ENCODE assay signal across 17 cellular contexts in the genomic region with DNA sequence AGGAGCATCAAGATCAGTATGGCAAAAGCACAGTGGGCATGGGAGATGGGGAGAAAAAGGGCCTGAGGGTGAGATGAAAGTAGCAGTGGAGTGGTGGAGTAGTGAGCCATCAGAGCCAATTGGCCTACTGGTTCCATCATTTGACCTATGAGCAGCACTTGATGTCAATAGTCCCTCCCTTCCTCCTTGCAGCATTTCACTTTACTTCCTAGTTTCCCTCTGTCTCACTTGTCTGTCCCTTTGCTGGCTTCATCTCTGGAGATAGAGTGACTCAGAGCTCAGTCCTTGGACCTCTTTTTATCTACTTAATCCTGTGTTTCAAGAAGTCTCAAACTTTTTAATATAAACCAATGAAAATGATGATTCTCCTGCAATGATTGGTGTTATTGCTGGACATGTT. TPM values are rescaled to one million over a fixed set of nuclear protein-coding genes. Genes with fewer than 3 reads are reported as not detected.
DNase-seq lines count a peak whose midpoint lies in the region; ATAC-seq and TF ChIP-seq lines count a peak whose summit lies in the region.
"Had no signal": no experiment of that assay in that cellular context is flagged by ENCODE, and none has a peak within 500 bp of the region (broad histone marks: within the 10 kb centered on the region; RNA-seq: fewer than 3 reads in every experiment).

No MANE protein-coding gene starts in this region.

- TF ChIP-seq CTCF in WTC11 (IDR thresholded peaks at IDR 0.05), result no peak
- TF ChIP-seq CTCF in osteocyte (IDR thresholded peaks at IDR 0.05), result no peak

- no peaks in the 10 kb centered on the region; the same call in 1 of the 2 replicates for H3K27me3 Mint-ChIP-seq in WTC11 (ENCODE audit: low read depth)
- peaks cover 10% of the 10 kb centered on the region for H3K27me3 Mint-ChIP-seq in osteocyte (ENCODE audit: unreplicated experiment)
- H3K27me3 Mint-ChIP-seq: memory B cell had no signal

- H3K4me1 Mint-ChIP-seq in WTC11, result 0 out of 2 replicates have a peak, but pooled peaks cover 5% of the 10 kb centered on the region
- H3K4me1 Mint-ChIP-seq in osteocyte (ENCODE audit: unreplicated experiment), result peaks cover 23% of the 10 kb centered on the region

- POLR2A ChIA-PET in WTC11 (lab: Charles Lee), result no interaction called here

- CTCF ChIA-PET in WTC11 (lab: Charles Lee), result no interaction called here

- H3K27ac Mint-ChIP-seq in WTC11 (no peak overlapping the region), osteocyte (ENCODE audit: unreplicated experiment) (peak overlapping the region; percentile 85)
- H3K27ac Mint-ChIP-seq: activated naive CD4-positive, alpha-beta T cell treated with anti-CD3 and anti-CD28 coated beads, Interleukin-2, amount 10 ng/mL, durations not matched to agents 7 days and 5 days; endodermal cell had no signal

- H3K36me3 Mint-ChIP-seq in WTC11, result no peaks in the 10 kb centered on the region
- H3K36me3 Mint-ChIP-seq in osteocyte (ENCODE audit: unreplicated experiment), result no peaks in the 10 kb centered on the region
- H3K36me3 Mint-ChIP-seq: activated naive CD4-positive, alpha-beta T cell treated with anti-CD3 and anti-CD28 coated beads, Interleukin-2, amount 10 ng/mL, durations not matched to agents 7 days and 5 days; brain had no signal

- DNase-seq in GF-D8 (lab: John Stamatoyannopoulos, UW) (peak; percentile 44), Kasumi-1 (lab: John Stamatoyannopoulos, UW) (peak; percentile 35 to 45), WTC11 (ENCODE audit: low spot score) (no peak), osteocyte (ENCODE audit: extremely low spot score, unreplicated experiment) (no peak), pons (ENCODE audit: low spot score) (no peak), NCI-H1930 (lab: John Stamatoyannopoulos, UW) (no peak)
- DNase-seq: activated naive CD4-positive, alpha-beta T cell treated with anti-CD3 and anti-CD28 coated beads, Interleukin-2, amount 10 ng/mL, durations not matched to agents 7 days and 5 days; BE2C; DMS 273 treated with DMSO at 0.1 percent for 48 hours; endodermal cell; gastrocnemius medialis; MM.1S; NCI-H2171; stimulated activated naive CD8-positive, alpha-beta T cell treated with anti-CD3 and anti-CD28 coated beads, Interleukin-15, Interleukin-2, amounts not matched to agents 100 U/mL and 50 U/mL, for 24 hours had no signal

- 0 out of 2 replicates have a peak, but pooled peaks have one; percentile 34 for ATAC-seq in WTC11
- ATAC-seq in HG03565 (IDR thresholded peaks at IDR 0.05; ENCODE audit: unreplicated experiment), result no peak
- ATAC-seq: gastrocnemius medialis; stimulated activated naive CD8-positive, alpha-beta T cell treated with anti-CD3 and anti-CD28 coated beads, Interleukin-15, Interleukin-2, amounts not matched to agents 100 U/mL and 50 U/mL, for 24 hours had no signal

- no peaks in the 10 kb centered on the region for H3K9me3 Mint-ChIP-seq in WTC11
- H3K9me3 Mint-ChIP-seq in osteocyte (ENCODE audit: unreplicated experiment), result no peaks in the 10 kb centered on the region
- H3K9me3 Mint-ChIP-seq: activated naive CD4-positive, alpha-beta T cell treated with anti-CD3 and anti-CD28 coated beads, Interleukin-2, amount 10 ng/mL, durations not matched to agents 7 days and 5 days; endodermal cell had no signal

- H3K4me3 Mint-ChIP-seq in WTC11 (no peak overlapping the region), osteocyte (ENCODE audit: unreplicated experiment) (no peak overlapping the region)
- H3K4me3 Mint-ChIP-seq: activated naive CD4-positive, alpha-beta T cell treated with anti-CD3 and anti-CD28 coated beads, Interleukin-2, amount 10 ng/mL, durations not matched to agents 7 days and 5 days; brain; endodermal cell; memory B cell had no signal

TF ChIP-seq in WTC11, 78 proteins besides CTCF, POLR2A, EP300 and RAD21:
- TF ChIP-seq, protein P1, sequence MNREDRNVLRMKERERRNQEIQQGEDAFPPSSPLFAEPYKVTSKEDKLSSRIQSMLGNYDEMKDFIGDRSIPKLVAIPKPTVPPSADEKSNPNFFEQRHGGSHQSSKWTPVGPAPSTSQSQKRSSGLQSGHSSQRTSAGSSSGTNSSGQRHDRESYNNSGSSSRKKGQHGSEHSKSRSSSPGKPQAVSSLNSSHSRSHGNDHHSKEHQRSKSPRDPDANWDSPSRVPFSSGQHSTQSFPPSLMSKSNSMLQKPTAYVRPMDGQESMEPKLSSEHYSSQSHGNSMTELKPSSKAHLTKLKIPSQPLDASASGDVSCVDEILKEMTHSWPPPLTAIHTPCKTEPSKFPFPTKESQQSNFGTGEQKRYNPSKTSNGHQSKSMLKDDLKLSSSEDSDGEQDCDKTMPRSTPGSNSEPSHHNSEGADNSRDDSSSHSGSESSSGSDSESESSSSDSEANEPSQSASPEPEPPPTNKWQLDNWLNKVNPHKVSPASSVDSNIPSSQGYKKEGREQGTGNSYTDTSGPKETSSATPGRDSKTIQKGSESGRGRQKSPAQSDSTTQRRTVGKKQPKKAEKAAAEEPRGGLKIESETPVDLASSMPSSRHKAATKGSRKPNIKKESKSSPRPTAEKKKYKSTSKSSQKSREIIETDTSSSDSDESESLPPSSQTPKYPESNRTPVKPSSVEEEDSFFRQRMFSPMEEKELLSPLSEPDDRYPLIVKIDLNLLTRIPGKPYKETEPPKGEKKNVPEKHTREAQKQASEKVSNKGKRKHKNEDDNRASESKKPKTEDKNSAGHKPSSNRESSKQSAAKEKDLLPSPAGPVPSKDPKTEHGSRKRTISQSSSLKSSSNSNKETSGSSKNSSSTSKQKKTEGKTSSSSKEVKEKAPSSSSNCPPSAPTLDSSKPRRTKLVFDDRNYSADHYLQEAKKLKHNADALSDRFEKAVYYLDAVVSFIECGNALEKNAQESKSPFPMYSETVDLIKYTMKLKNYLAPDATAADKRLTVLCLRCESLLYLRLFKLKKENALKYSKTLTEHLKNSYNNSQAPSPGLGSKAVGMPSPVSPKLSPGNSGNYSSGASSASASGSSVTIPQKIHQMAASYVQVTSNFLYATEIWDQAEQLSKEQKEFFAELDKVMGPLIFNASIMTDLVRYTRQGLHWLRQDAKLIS (CRISPR knock-in tag; IDR thresholded peaks at IDR 0.05; ENCODE audit: borderline replicate concordance), result no peak
- TF ChIP-seq JUN (CRISPR knock-in tag; IDR thresholded peaks at IDR 0.05) (no peak), TP53 (CRISPR knock-in tag; IDR thresholded peaks at IDR 0.05) (no peak)

RNA-seq across cellular contexts. Expression of gene FBXO48, which starts 32.1 kb away (rescaled TPM):
- total RNA-seq in WTC11 (2021), result 1.3 to 1.5 TPM (median 1.3 TPM) in 3 replicates
- 0.81 and 1.0 TPM in 2 replicates for total RNA-seq in osteocyte

RNA-seq across cellular contexts. Expression of gene APLF, which starts 32.4 kb away (rescaled TPM):
- 2.7 to 4.0 TPM (median 3.9 TPM) in 3 replicates for total RNA-seq in WTC11 (2021)
- total RNA-seq in osteocyte, result 5.8 and 6.4 TPM in 2 replicates

Comparison
In these comparisons a context has a peak if more than half of its experiments do, and no peak if none do; other contexts are left out.
1. DNase-seq: peak in GF-D8 (single experiment) and Kasumi-1 (2 of 2); none in WTC11 (single experiment), osteocyte (single experiment), pons (single experiment) and NCI-H1930 (0 of 2).